In genomic region chr10:15137636-15138035, GRCh38 we compare ENCODE assay signal across 1 cellular context.
TF ChIP-seq lines count a peak whose summit lies in the region.

No MANE protein-coding gene starts in this region.

TF ChIP-seq in HepG2, 621 proteins besides CTCF, POLR2A, EP300 and RAD21:
- TF ChIP-seq ZNF558 (CRISPR knock-in tag; IDR thresholded peaks at IDR 0.05; ENCODE audit: borderline replicate concordance) (no peak), ZNF253 (CRISPR knock-in tag; IDR thresholded peaks at IDR 0.05; ENCODE audit: borderline replicate concordance) (no peak), CREB1 (IDR thresholded peaks at IDR 0.05) (0 out of 2 replicates have a peak, but pooled peaks have one; percentile 15), CREB1 (CRISPR knock-in tag; IDR thresholded peaks at IDR 0.05) (no peak)
